ENCODE assay signal across 9 cellular contexts in genomic region chr5:57177479-57178156, GRCh38. TPM values are rescaled to one million over a fixed set of nuclear protein-coding genes. Genes with fewer than 3 reads are reported as not detected.
A peak's percentile ranks its signal among the peaks of the same experiment; 100 is the strongest.
DNase-seq lines count a peak whose midpoint lies in the region; ATAC-seq and TF ChIP-seq lines count a peak whose summit lies in the region.
"Had no signal": no experiment of that assay in that cellular context is flagged by ENCODE, and none has a peak within 500 bp of the region (broad histone marks: within the 10 kb centered on the region; RNA-seq: fewer than 3 reads in every experiment).

No MANE protein-coding gene starts in this region.

- POLR2A ChIA-PET in Panc1 (lab: Charles Lee), result no interaction called here

- no peak for TF ChIP-seq POLR2A in esophagus squamous epithelium (IDR thresholded peaks at IDR 0.05)

- H3K27me3 ChIP-seq in GM06990 (replicated peaks; ENCODE audit: control insufficient read depth, insufficient read depth, low read length) (no peaks in the 10 kb centered on the region), Panc1 (ENCODE audit: control insufficient read depth, insufficient read depth, low read length) (no peaks in the 10 kb centered on the region), esophagus squamous epithelium (no peaks in the 10 kb centered on the region), psoas muscle (ENCODE audit: insufficient read depth in 3 of 3, low read length in 2 of 3) (no peaks in the 10 kb centered on the region)

- H3K27ac ChIP-seq in Panc1 (ENCODE audit: low read length), result peak overlapping the region; percentile 6; the same call in 1 of the 2 replicates
- peak overlapping the region in 2 of 4 donors; percentile 14 to 100 for H3K27ac ChIP-seq in esophagus squamous epithelium
- no peak overlapping the region for H3K27ac ChIP-seq in psoas muscle

- intact Hi-C loops in Panc1 (cut with micrococcal nuclease; ENCODE audit: unreplicated experiment), result loop anchor here (2.0 kb wide), 1 partner anchor 43 kb away; no protein-coding TSS in a partner anchor
- intact Hi-C loops in esophagus squamous epithelium (cut with DNase I), result no loop called here
- intact Hi-C loops in psoas muscle (cut with DNase I), result loop anchor here in 1 of 2 donors (5.0 to 10.0 kb wide), 2 partner anchors 35 to 1183 kb away; partner anchors contain the start of gene IL6ST

- H3K4me1 ChIP-seq in Panc1 (ENCODE audit: control insufficient read depth, insufficient read depth, low read length), result peaks cover 8% of the 10 kb centered on the region; the same call in 1 of the 2 replicates
- H3K4me1 ChIP-seq in esophagus squamous epithelium, result peaks cover 12 to 79% (median 22%) of the 10 kb centered on the region in 3 donors
- H3K4me1 ChIP-seq in psoas muscle, result peaks cover 39% of the 10 kb centered on the region

- H3K4me3 ChIP-seq in GM06990 (replicated peaks; ENCODE audit: low read depth, low read length) (peak overlapping the region; percentile 99), Panc1 (ENCODE audit: low read depth in 2 of 2, low read length in 2 of 2) (peak overlapping the region; percentile 98), esophagus squamous epithelium (peak overlapping the region; percentile 7 to 96 (median 94)), psoas muscle (peak overlapping the region; percentile 98)

- in situ Hi-C loops in Panc1 (cut with HindIII; ENCODE audit: low pct_unique_long_range_greater_than_20kb, low sequenced_read_pairs), result no loop called here

- WGBS in esophagus squamous epithelium, 2 donors, result 73 to 79% methylated on average over 14 of the region's 14 CpGs
- 80 to 90% (median 85%) methylated on average over 14 of the region's 14 CpGs for WGBS in psoas muscle, 3 donors

- DNase-seq in GM06990 (ENCODE audit: extremely low read depth, insufficient read length) (no peak), Panc1 (ENCODE audit: low read depth, low spot score) (no peak), esophagus squamous epithelium (lab: John Stamatoyannopoulos, UW) (no peak), psoas muscle (no peak), NCI-H510A (lab: John Stamatoyannopoulos, UW) (no peak), NCI-H2171 (lab: John Stamatoyannopoulos, UW) (no peak)
- DNase-seq: activated CD4-positive, alpha-beta T cell treated with anti-CD3 and anti-CD28 coated beads, Interleukin-2, amount 50 U/mL, for 1 hour had no signal

- no peak for TF ChIP-seq CTCF in GM06990 (IDR thresholded peaks at IDR 0.05; ENCODE audit: insufficient read depth, low read length, poor library complexity, severe bottlenecking)
- no peak for TF ChIP-seq CTCF in Panc1 (IDR thresholded peaks at IDR 0.05)
- no peak for TF ChIP-seq CTCF in esophagus squamous epithelium (IDR thresholded peaks at IDR 0.05)
- TF ChIP-seq CTCF in psoas muscle (IDR thresholded peaks at IDR 0.05), result no peak

- H3K9me3 ChIP-seq in Panc1 (ENCODE audit: control insufficient read depth, insufficient read depth, low read depth, low read length), result no peaks in the 10 kb centered on the region
- no peaks in the 10 kb centered on the region for H3K9me3 ChIP-seq in esophagus squamous epithelium
- H3K9me3 ChIP-seq in psoas muscle, result no peaks in the 10 kb centered on the region

- CTCF ChIA-PET in Panc1 (lab: Charles Lee), result no interaction called here

- BruUV-seq in Panc1 (replicated peaks; lab: Mats Ljungman, UMichigan), result no TSS peak

- ATAC-seq in Panc1 (no peak), psoas muscle (no peak), HG02840 (IDR thresholded peaks at IDR 0.05; ENCODE audit: low FRiP score, unreplicated experiment) (no peak), GM21576 (IDR thresholded peaks at IDR 0.05; ENCODE audit: unreplicated experiment) (no peak)

- H3K36me3 ChIP-seq in GM06990 (ENCODE audit: control insufficient read depth, insufficient read depth, low read length), result no peaks in the 10 kb centered on the region
- H3K36me3 ChIP-seq in Panc1 (ENCODE audit: control insufficient read depth, insufficient read depth, low read length), result peaks cover 17% of the 10 kb centered on the region
- peaks cover 0 to 7% (median 0%) of the 10 kb centered on the region in 3 donors for H3K36me3 ChIP-seq in esophagus squamous epithelium
- H3K36me3 ChIP-seq in psoas muscle (ENCODE audit: insufficient read depth in 1 of 2, low read depth in 1 of 2), result no peaks in the 10 kb centered on the region

RNA-seq across cellular contexts. Expression of gene GPBP1, which starts 3.8 kb away (rescaled TPM):
- total RNA-seq in Panc1 (2021; ENCODE audit: unreplicated experiment), result 54.4 TPM
- 23.9 TPM for polyA plus RNA-seq in Panc1 (2012; ENCODE audit: insufficient read length)
- total RNA-seq in esophagus squamous epithelium, result 10 to 100 TPM; 27.4 to 64.3 (median 43.2) TPM
- total RNA-seq in psoas muscle, result 10 to 100 TPM; 45.0 to 54.5 (median 53.3) TPM
- 10 to 100 TPM; 37.3 to 74.0 (median 38.0) TPM for polyA plus RNA-seq in psoas muscle
